19 cellular contexts compared by ENCODE assay signal in genomic region chr7:42104694-42105093, GRCh38.
A peak's percentile ranks its signal among the peaks of the same experiment; 100 is the strongest.
DNase-seq lines count a peak whose midpoint lies in the region; ATAC-seq and TF ChIP-seq lines count a peak whose summit lies in the region.
"Had no signal": no experiment of that assay in that cellular context is flagged by ENCODE, and none has a peak within 500 bp of the region (broad histone marks: within the 10 kb centered on the region; RNA-seq: fewer than 3 reads in every experiment).

No MANE protein-coding gene starts in this region.

- intact Hi-C loops in A673 (cut with micrococcal nuclease; ENCODE audit: unreplicated experiment), result no loop called here
- intact Hi-C loops in sigmoid colon (cut with DNase I), result no loop called here
- intact Hi-C loops in activated T-helper 1 cell treated with anti-CD3 and anti-CD28 coated beads, Interleukin-12 subunit alpha, Interleukin-12 subunit beta, Interleukin-2, Interleukin-4 antibody, amounts not matched to agents 30 ng/mL and 10 ng/mL and 1 ng/mL, durations not matched to agents 14 hours and 24 hours and 36 hours (cut with micrococcal nuclease), result no loop called here

- H3K27me3 ChIP-seq in A673 (replicated peaks; ENCODE audit: insufficient read depth, low read depth, low read length, poor library complexity) (no peaks in the 10 kb centered on the region), gastroesophageal sphincter (no peaks in the 10 kb centered on the region), sigmoid colon (no peaks in the 10 kb centered on the region)
- H3K27me3 ChIP-seq: BLaER1 treated with 17β-estradiol and CSF1 and Interleukin-3, amounts not matched to agents 10 nM and 100 nM had no signal

- TF ChIP-seq EP300 in gastroesophageal sphincter (IDR thresholded peaks at IDR 0.05) (no peak), sigmoid colon (IDR thresholded peaks at IDR 0.05) (no peak)

- peaks cover 2% of the 10 kb centered on the region for H3K27me3 Mint-ChIP-seq in activated T-helper 1 cell treated with anti-CD3 and anti-CD28 coated beads, Interleukin-12 subunit alpha, Interleukin-12 subunit beta, Interleukin-2, Interleukin-4 antibody, amounts not matched to agents 30 ng/mL and 10 ng/mL and 1 ng/mL, durations not matched to agents 14 hours and 24 hours and 36 hours (ENCODE audit: insufficient read depth)
- H3K27me3 Mint-ChIP-seq: CD8-positive, alpha-beta memory T cell had no signal

- ATAC-seq in gastroesophageal sphincter, result no peak
- ATAC-seq in SK-N-SH treated with all-trans-retinoic acid at 6 μM for 48 hours, result no peak
- no peak for ATAC-seq in GM19463 (IDR thresholded peaks at IDR 0.05; ENCODE audit: unreplicated experiment)
- ATAC-seq: GM12878 had no signal

- H3K27ac ChIP-seq in A673 (ENCODE audit: low read depth, low read length, poor library complexity, severe bottlenecking) (peak overlapping the region; percentile 79), gastroesophageal sphincter (peak overlapping the region in 3 of 4 donors; percentile 24 to 56 (median 41)), sigmoid colon (peak overlapping the region in 3 of 4 donors; percentile 57 to 70 (median 60))
- H3K27ac ChIP-seq: BLaER1 treated with 17β-estradiol and CSF1 and Interleukin-3, amounts not matched to agents 10 nM and 100 nM had no signal

- CTCF ChIA-PET in A673 (lab: Charles Lee), result no interaction called here

- WGBS in gastroesophageal sphincter (ENCODE audit: low coverage in 1 of 2), 2 donors, result 80 to 90% methylated on average over 1 to 2 of the region's 2 CpGs
- WGBS in sigmoid colon, 2 donors, result 81 to 90% methylated on average over 2 of the region's 2 CpGs

- H3K4me1 ChIP-seq in A673 (ENCODE audit: insufficient read depth, low read length, poor library complexity, severe bottlenecking) (peaks cover 53% of the 10 kb centered on the region), gastroesophageal sphincter (peaks cover 0 to 55% (median 21%) of the 10 kb centered on the region in 3 donors), sigmoid colon (peaks cover 0 to 63% (median 58%) of the 10 kb centered on the region in 4 donors)

- H3K9me3 Mint-ChIP-seq in activated T-helper 1 cell treated with anti-CD3 and anti-CD28 coated beads, Interleukin-12 subunit alpha, Interleukin-12 subunit beta, Interleukin-2, Interleukin-4 antibody, amounts not matched to agents 30 ng/mL and 10 ng/mL and 1 ng/mL, durations not matched to agents 14 hours and 24 hours and 36 hours, result no peaks in the 10 kb centered on the region
- H3K9me3 Mint-ChIP-seq: CD8-positive, alpha-beta memory T cell; H9 had no signal

- DNase-seq in A673 (ENCODE audit: low spot score), result no peak
- peak; percentile 63 for DNase-seq in NCI-H460 (ENCODE audit: extremely low read depth, low read depth)
- DNase-seq in sigmoid colon, result no peak
- no peak for DNase-seq in activated T-helper 1 cell treated with anti-CD3 and anti-CD28 coated beads, Interleukin-12 subunit alpha, Interleukin-12 subunit beta, Interleukin-2, Interleukin-4 antibody, amounts not matched to agents 30 ng/mL and 10 ng/mL and 1 ng/mL, durations not matched to agents 14 hours and 24 hours and 36 hours (ENCODE audit: low spot score)
- no peak for DNase-seq in cerebellar cortex (ENCODE audit: low spot score)
- DNase-seq: 8988T; CD8-positive, alpha-beta memory T cell; COR-L47; DMS 273 treated with DMSO at 0.1 percent for 48 hours; DMS53; DND-41; EL; H9 had no signal

- TF ChIP-seq POLR2A in gastroesophageal sphincter (IDR thresholded peaks at IDR 0.05) (no peak), sigmoid colon (IDR thresholded peaks at IDR 0.05) (no peak)

- no peaks in the 10 kb centered on the region for H3K4me1 Mint-ChIP-seq in activated T-helper 1 cell treated with anti-CD3 and anti-CD28 coated beads, Interleukin-12 subunit alpha, Interleukin-12 subunit beta, Interleukin-2, Interleukin-4 antibody, amounts not matched to agents 30 ng/mL and 10 ng/mL and 1 ng/mL, durations not matched to agents 14 hours and 24 hours and 36 hours (ENCODE audit: low read depth)
- H3K4me1 Mint-ChIP-seq: B cell; CD8-positive, alpha-beta memory T cell had no signal

- H3K27ac Mint-ChIP-seq in activated T-helper 1 cell treated with anti-CD3 and anti-CD28 coated beads, Interleukin-12 subunit alpha, Interleukin-12 subunit beta, Interleukin-2, Interleukin-4 antibody, amounts not matched to agents 30 ng/mL and 10 ng/mL and 1 ng/mL, durations not matched to agents 14 hours and 24 hours and 36 hours, result no peak overlapping the region
- H3K27ac Mint-ChIP-seq: B cell; CD8-positive, alpha-beta memory T cell; H9 had no signal

- H3K9me3 ChIP-seq in A673 (ENCODE audit: low read depth, low read length, poor library complexity, severe bottlenecking) (no peaks in the 10 kb centered on the region), gastroesophageal sphincter (no peaks in the 10 kb centered on the region), sigmoid colon (no peaks in the 10 kb centered on the region)
- H3K9me3 ChIP-seq: BLaER1 treated with 17β-estradiol and CSF1 and Interleukin-3, amounts not matched to agents 10 nM and 100 nM had no signal

- POLR2A ChIA-PET in A673 (lab: Charles Lee; ENCODE audit: low non-redundant PET), result no interaction called here

- BruUV-seq in A673 (replicated peaks; lab: Mats Ljungman, UMichigan), result no TSS peak

- no peak overlapping the region for H3K4me3 ChIP-seq in A673 (ENCODE audit: low read depth, low read length, poor library complexity, severe bottlenecking)
- H3K4me3 ChIP-seq in gastroesophageal sphincter, result no peak overlapping the region
- no peak overlapping the region for H3K4me3 ChIP-seq in sigmoid colon
- H3K4me3 ChIP-seq: BLaER1 treated with 17β-estradiol and CSF1 and Interleukin-3, amounts not matched to agents 10 nM and 100 nM; GM12878 had no signal

- TF ChIP-seq CTCF in A673 (conservative IDR thresholded peaks at IDR 0.05; ENCODE audit: low read depth, low read length), result no peak
- no peak for TF ChIP-seq CTCF in gastroesophageal sphincter (IDR thresholded peaks at IDR 0.05)
- TF ChIP-seq CTCF in sigmoid colon (IDR thresholded peaks at IDR 0.05), result no peak

- no peak overlapping the region for H3K4me3 Mint-ChIP-seq in activated T-helper 1 cell treated with anti-CD3 and anti-CD28 coated beads, Interleukin-12 subunit alpha, Interleukin-12 subunit beta, Interleukin-2, Interleukin-4 antibody, amounts not matched to agents 30 ng/mL and 10 ng/mL and 1 ng/mL, durations not matched to agents 14 hours and 24 hours and 36 hours
- H3K4me3 Mint-ChIP-seq: B cell; CD8-positive, alpha-beta memory T cell; H9 had no signal

- no peaks in the 10 kb centered on the region for H3K36me3 Mint-ChIP-seq in activated T-helper 1 cell treated with anti-CD3 and anti-CD28 coated beads, Interleukin-12 subunit alpha, Interleukin-12 subunit beta, Interleukin-2, Interleukin-4 antibody, amounts not matched to agents 30 ng/mL and 10 ng/mL and 1 ng/mL, durations not matched to agents 14 hours and 24 hours and 36 hours (ENCODE audit: low read depth)
- H3K36me3 Mint-ChIP-seq: CD8-positive, alpha-beta memory T cell had no signal

- H3K36me3 ChIP-seq in A673 (ENCODE audit: insufficient read depth, low read length, poor library complexity, severe bottlenecking), result no peaks in the 10 kb centered on the region
- peaks cover 0 to 9% of the 10 kb centered on the region in 2 donors for H3K36me3 ChIP-seq in gastroesophageal sphincter
- H3K36me3 ChIP-seq in sigmoid colon, result peaks cover 0 to 11% (median 0%) of the 10 kb centered on the region in 4 donors

TF ChIP-seq in SK-N-SH treated with all-trans-retinoic acid at 6 μM for 48 hours, 23 proteins besides CTCF, POLR2A, EP300 and RAD21:
- no peak for TF ChIP-seq SNAI2 (CRISPR knock-in tag; IDR thresholded peaks at IDR 0.05)
- TF ChIP-seq, protein P1, sequence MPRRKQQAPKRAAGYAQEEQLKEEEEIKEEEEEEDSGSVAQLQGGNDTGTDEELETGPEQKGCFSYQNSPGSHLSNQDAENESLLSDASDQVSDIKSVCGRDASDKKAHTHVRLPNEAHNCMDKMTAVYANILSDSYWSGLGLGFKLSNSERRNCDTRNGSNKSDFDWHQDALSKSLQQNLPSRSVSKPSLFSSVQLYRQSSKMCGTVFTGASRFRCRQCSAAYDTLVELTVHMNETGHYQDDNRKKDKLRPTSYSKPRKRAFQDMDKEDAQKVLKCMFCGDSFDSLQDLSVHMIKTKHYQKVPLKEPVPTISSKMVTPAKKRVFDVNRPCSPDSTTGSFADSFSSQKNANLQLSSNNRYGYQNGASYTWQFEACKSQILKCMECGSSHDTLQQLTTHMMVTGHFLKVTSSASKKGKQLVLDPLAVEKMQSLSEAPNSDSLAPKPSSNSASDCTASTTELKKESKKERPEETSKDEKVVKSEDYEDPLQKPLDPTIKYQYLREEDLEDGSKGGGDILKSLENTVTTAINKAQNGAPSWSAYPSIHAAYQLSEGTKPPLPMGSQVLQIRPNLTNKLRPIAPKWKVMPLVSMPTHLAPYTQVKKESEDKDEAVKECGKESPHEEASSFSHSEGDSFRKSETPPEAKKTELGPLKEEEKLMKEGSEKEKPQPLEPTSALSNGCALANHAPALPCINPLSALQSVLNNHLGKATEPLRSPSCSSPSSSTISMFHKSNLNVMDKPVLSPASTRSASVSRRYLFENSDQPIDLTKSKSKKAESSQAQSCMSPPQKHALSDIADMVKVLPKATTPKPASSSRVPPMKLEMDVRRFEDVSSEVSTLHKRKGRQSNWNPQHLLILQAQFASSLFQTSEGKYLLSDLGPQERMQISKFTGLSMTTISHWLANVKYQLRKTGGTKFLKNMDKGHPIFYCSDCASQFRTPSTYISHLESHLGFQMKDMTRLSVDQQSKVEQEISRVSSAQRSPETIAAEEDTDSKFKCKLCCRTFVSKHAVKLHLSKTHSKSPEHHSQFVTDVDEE (CRISPR knock-in tag; IDR thresholded peaks at IDR 0.05), result no peak
